Comparison of ENCODE assay signal across 13 cellular contexts in the genomic region with DNA sequence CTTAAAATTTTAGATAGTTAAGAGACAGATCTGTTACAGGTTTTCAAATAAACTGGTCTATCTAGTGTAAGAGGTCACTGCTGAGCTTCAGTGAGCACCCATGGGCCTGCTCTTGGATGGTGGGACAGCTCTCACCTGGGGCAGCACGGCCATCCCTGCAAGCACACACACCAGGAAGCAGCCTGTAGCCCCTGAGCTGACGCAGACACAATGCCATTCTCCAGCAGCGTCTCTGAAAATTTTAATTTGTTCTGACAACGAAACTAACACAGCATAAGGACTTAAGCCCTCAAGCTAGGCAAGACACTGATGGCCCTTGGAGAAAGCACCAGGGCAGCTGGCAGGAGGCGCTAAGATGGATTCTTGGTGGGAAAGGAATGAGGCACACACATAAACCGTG. TPM values are rescaled to one million over a fixed set of nuclear protein-coding genes. Genes with fewer than 3 reads are reported as not detected.
DNase-seq lines count a peak whose midpoint lies in the region; ATAC-seq and TF ChIP-seq lines count a peak whose summit lies in the region.
"Had no signal": no experiment of that assay in that cellular context is flagged by ENCODE, and none has a peak within 500 bp of the region (broad histone marks: within the 10 kb centered on the region; RNA-seq: fewer than 3 reads in every experiment).

No MANE protein-coding gene starts in this region.

- no peak for TF ChIP-seq CTCF in SK-N-SH (IDR thresholded peaks at IDR 0.05)
- TF ChIP-seq CTCF in OCI-LY1 (IDR thresholded peaks at IDR 0.05; ENCODE audit: low read length), result no peak
- TF ChIP-seq CTCF in dorsolateral prefrontal cortex (IDR thresholded peaks at IDR 0.05 in 54 of 56, conservative IDR thresholded peaks at IDR 0.05 in 2 of 56; ENCODE audit: low read depth in 1 of 56, partially characterized antibody in 56 of 56), result no peak

- POLR2A ChIA-PET in SK-N-SH (lab: Yijun Ruan, JAX), result interaction anchor here (0.6 to 2.4 kb wide), 3 partner anchors 12 to 61 kb away, joined by 5 to 7 read pairs (median 6); no protein-coding TSS in a partner anchor

- H3K36me3 ChIP-seq in SK-N-SH (replicated peaks in 1 of 2; ENCODE audit: control insufficient read depth in 1 of 2, insufficient read depth in 2 of 2, low read length in 1 of 2) (peaks cover 5 to 33% of the 10 kb centered on the region in 2 experiments), OCI-LY1 (ENCODE audit: insufficient read depth, low read length) (peaks cover 53% of the 10 kb centered on the region)

- DNase-seq in SK-N-SH (no peak), dorsolateral prefrontal cortex (no peak), sciatic nerve (ENCODE audit: low spot score) (peak; percentile 15), anterior cingulate cortex (lab: John Stamatoyannopoulos, UW) (no peak)
- DNase-seq: GOT3, NCI-H345, trophoblast cell had no signal

- peaks cover 23% of the 10 kb centered on the region for H3K79me2 ChIP-seq in SK-N-SH (ENCODE audit: insufficient read depth)
- no peaks in the 10 kb centered on the region for H3K79me2 ChIP-seq in OCI-LY1 (ENCODE audit: insufficient read depth, low read length)
- H3K79me2 ChIP-seq: parathyroid adenoma had no signal

- H2AFZ ChIP-seq in SK-N-SH (ENCODE audit: low read depth), result no peak overlapping the region
- H2AFZ ChIP-seq in OCI-LY1 (ENCODE audit: low read length), result no peak overlapping the region
- H2AFZ ChIP-seq: parathyroid adenoma had no signal

- no peaks in the 10 kb centered on the region for H3K9me3 ChIP-seq in SK-N-SH
- no peaks in the 10 kb centered on the region for H3K9me3 ChIP-seq in OCI-LY1 (ENCODE audit: low read length)

- no peak overlapping the region for H3K9ac ChIP-seq in SK-N-SH
- H3K9ac ChIP-seq in OCI-LY1 (ENCODE audit: low read length), result peak overlapping the region; percentile 67
- H3K9ac ChIP-seq: parathyroid adenoma had no signal

- 86% methylated on average over 6 of the region's 6 CpGs for WGBS in SK-N-SH (ENCODE audit: low lambda C conversion rate)

- H4K20me1 ChIP-seq in SK-N-SH (ENCODE audit: insufficient read depth), result peaks cover 5% of the 10 kb centered on the region
- no peaks in the 10 kb centered on the region for H4K20me1 ChIP-seq in OCI-LY1 (ENCODE audit: insufficient read depth, low read length)

- H3K4me2 ChIP-seq in SK-N-SH (peak overlapping the region; percentile 13), OCI-LY1 (ENCODE audit: low read length) (peak overlapping the region; percentile 64)

- no peaks in the 10 kb centered on the region for H3K27me3 ChIP-seq in SK-N-SH (ENCODE audit: insufficient read depth)
- no peaks in the 10 kb centered on the region for H3K27me3 ChIP-seq in OCI-LY1 (ENCODE audit: insufficient read depth, low read length)
- no peaks in the 10 kb centered on the region for H3K27me3 ChIP-seq in dorsolateral prefrontal cortex
- H3K27me3 ChIP-seq: SJSA1 had no signal

- intact Hi-C loops in dorsolateral prefrontal cortex (cut with DNase I) (loop anchor here (5.0 kb wide), 2 partner anchors 70 to 80 kb away; partner anchors contain the start of genes CCDC47 (in 1 of the 2), DDX42 (in 1 of the 2) and MAP3K3 (in 1 of the 2)), sciatic nerve (cut with DNase I) (no loop called here)

- H3K27ac ChIP-seq in SK-N-SH (ENCODE audit: low read depth in 2 of 2, low read length in 1 of 2) (peak overlapping the region in 1 of 2 experiments; percentile 29; a peak in 1 of 4 replicates), OCI-LY1 (ENCODE audit: low read depth, low read length, poor library complexity, severe bottlenecking) (peak overlapping the region; percentile 94), dorsolateral prefrontal cortex (peak overlapping the region in 48 of 59 donors; percentile 1 to 96 (median 88))
- H3K27ac ChIP-seq: parathyroid adenoma, SJSA1 had no signal

- ATAC-seq in SK-N-SH treated with all-trans-retinoic acid at 6 μM for 48 hours, result no peak
- ATAC-seq in sciatic nerve, result no peak
- ATAC-seq in HG02759 (IDR thresholded peaks at IDR 0.05; ENCODE audit: unreplicated experiment), result no peak
- ATAC-seq in esophagus mucosa, result no peak

- CTCF ChIA-PET in SK-N-SH (lab: Yijun Ruan, JAX), result interaction anchor here (1.2 to 2.4 kb wide), 5 partner anchors 8 to 277 kb away, joined by 3 to 14 read pairs (median 7); partner anchors contain the start of gene STRADA

- peaks cover 9 to 53% of the 10 kb centered on the region in 2 experiments; a peak in 3 of 4 replicates for H3K4me1 ChIP-seq in SK-N-SH (ENCODE audit: control insufficient read depth in 1 of 2, insufficient read depth in 2 of 2, low read depth in 1 of 2, low read length in 1 of 2)
- H3K4me1 ChIP-seq in OCI-LY1 (ENCODE audit: insufficient read depth, low read length, severe bottlenecking), result peaks cover 67% of the 10 kb centered on the region

- H3K4me3 ChIP-seq in SK-N-SH (ENCODE audit: low read depth in 2 of 2, low read length in 1 of 2) (no peak overlapping the region), OCI-LY1 (ENCODE audit: low read depth, low read length, poor library complexity, severe bottlenecking) (peak overlapping the region; percentile 54), dorsolateral prefrontal cortex (peak overlapping the region in 36 of 59 donors; percentile 3 to 72 (median 58))
- H3K4me3 ChIP-seq: SJSA1 had no signal

- no peak for TF ChIP-seq RAD21 in SK-N-SH (IDR thresholded peaks at IDR 0.05; ENCODE audit: low read length)

- H3F3A ChIP-seq in SK-N-SH (replicated peaks; ENCODE audit: insufficient read depth) (peaks cover 18% of the 10 kb centered on the region), OCI-LY1 (ENCODE audit: insufficient read depth, low read length) (no peaks in the 10 kb centered on the region)

- TF ChIP-seq EP300 in SK-N-SH (IDR thresholded peaks at IDR 0.05; ENCODE audit: borderline replicate concordance in 1 of 2, low read depth in 1 of 2, low read length in 1 of 2), result no peak

- H3K9me2 ChIP-seq in SK-N-SH, result no peaks in the 10 kb centered on the region
- no peaks in the 10 kb centered on the region for H3K9me2 ChIP-seq in OCI-LY1 (ENCODE audit: low read depth, low read length)

TF ChIP-seq in SK-N-SH, 30 proteins besides CTCF, POLR2A, EP300 and RAD21 (continues in another document):
- TF ChIP-seq USF1 (IDR thresholded peaks at IDR 0.05; ENCODE audit: borderline replicate concordance, low read depth) (no peak), GATA2 (CRISPR knock-in tag; IDR thresholded peaks at IDR 0.05) (no peak), CHD2 (IDR thresholded peaks at IDR 0.05; ENCODE audit: low read length, partially characterized antibody) (no peak), TCF12 (IDR thresholded peaks at IDR 0.05) (no peak), RXRA (IDR thresholded peaks at IDR 0.05; ENCODE audit: borderline replicate concordance, low read depth) (no peak), TAF1 (IDR thresholded peaks at IDR 0.05; ENCODE audit: borderline replicate concordance, low read depth, low read length) (no peak)
- TF ChIP-seq, protein P1, sequence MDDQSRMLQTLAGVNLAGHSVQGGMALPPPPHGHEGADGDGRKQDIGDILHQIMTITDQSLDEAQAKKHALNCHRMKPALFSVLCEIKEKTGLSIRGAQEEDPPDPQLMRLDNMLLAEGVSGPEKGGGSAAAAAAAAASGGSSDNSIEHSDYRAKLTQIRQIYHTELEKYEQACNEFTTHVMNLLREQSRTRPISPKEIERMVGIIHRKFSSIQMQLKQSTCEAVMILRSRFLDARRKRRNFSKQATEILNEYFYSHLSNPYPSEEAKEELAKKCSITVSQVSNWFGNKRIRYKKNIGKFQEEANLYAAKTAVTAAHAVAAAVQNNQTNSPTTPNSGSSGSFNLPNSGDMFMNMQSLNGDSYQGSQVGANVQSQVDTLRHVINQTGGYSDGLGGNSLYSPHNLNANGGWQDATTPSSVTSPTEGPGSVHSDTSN (IDR thresholded peaks at IDR 0.05), result no peak

TF ChIP-seq in SK-N-SH treated with all-trans-retinoic acid at 6 μM for 48 hours, 23 proteins besides CTCF, POLR2A, EP300 and RAD21:
- no peak for TF ChIP-seq ESRRG (CRISPR knock-in tag; IDR thresholded peaks at IDR 0.05)

RNA-seq across cellular contexts. Expression of gene LIMD2, which starts 2.7 kb away (rescaled TPM):
- polyA plus RNA-seq in SK-N-SH (2012; rRNA removed), result 75.1 and 78.0 TPM in 2 replicates
- polyA plus RNA-seq in SK-N-SH (2012; cell fraction: cytosol; rRNA removed), result 27.3 and 43.1 TPM in 2 replicates
- 273 and 322 TPM in 2 replicates for polyA plus RNA-seq in SK-N-SH (2012; cell fraction: nucleus; rRNA removed)
- total RNA-seq in dorsolateral prefrontal cortex (10 to 100 TPM; 12.5 to 37.7 (median 23.8) TPM), sciatic nerve (20.7 TPM), esophagus mucosa (2.8 TPM)

RNA-seq across cellular contexts. Expression of gene STRADA, which starts 39.0 kb away (rescaled TPM):
- 37.3 and 45.0 TPM in 2 replicates for polyA plus RNA-seq in SK-N-SH (2012; rRNA removed)
- polyA plus RNA-seq in SK-N-SH (2012; cell fraction: cytosol; rRNA removed), result 24.8 and 31.1 TPM in 2 replicates
- 159 and 201 TPM in 2 replicates for polyA plus RNA-seq in SK-N-SH (2012; cell fraction: nucleus; rRNA removed)
- total RNA-seq in dorsolateral prefrontal cortex (100 to 1,000 TPM in 3 of 120 experiments, 10 to 100 TPM in 117; 47.3 to 105 (median 79.1) TPM), sciatic nerve (54.3 TPM), esophagus mucosa (22.2 TPM)

Comparison
In these comparisons a context has a peak if more than half of its experiments do, and no peak if none do; other contexts are left out.
1. H3K4me3 ChIP-seq: peak in OCI-LY1 (single experiment) and dorsolateral prefrontal cortex (36 of 59); none in SK-N-SH (0 of 2).